14 cellular contexts compared by ENCODE assay signal in genomic region chrX:105975382-105975781, GRCh38.
DNase-seq lines count a peak whose midpoint lies in the region; ATAC-seq, FAIRE-seq and TF ChIP-seq lines count a peak whose summit lies in the region.
"Had no signal": no experiment of that assay in that cellular context is flagged by ENCODE, and none has a peak within 500 bp of the region (broad histone marks: within the 10 kb centered on the region; RNA-seq: fewer than 3 reads in every experiment).

No MANE protein-coding gene starts in this region.

- H3K27me3 Mint-ChIP-seq in astrocyte (ENCODE audit: low read depth, unreplicated experiment) (peaks cover 2% of the 10 kb centered on the region), type B pancreatic cell (no peaks in the 10 kb centered on the region)
- H3K27me3 Mint-ChIP-seq in activated CD4-positive, alpha-beta T cell treated with anti-CD3 and anti-CD28 coated beads for 36 hours, result no peaks in the 10 kb centered on the region
- H3K27me3 Mint-ChIP-seq: activated CD4-positive, alpha-beta T cell treated with anti-CD3 and anti-CD28 coated beads, Interleukin-2, amount 10 ng/mL, durations not matched to agents 24 days and 14 days had no signal

- H3K4me3 ChIP-seq in cardiac muscle cell, result no peak overlapping the region
- no peak overlapping the region for H3K4me3 ChIP-seq in astrocyte (ENCODE audit: insufficient read depth, low read depth, low read length)
- H3K4me3 ChIP-seq in kidney (ENCODE audit: low read length in 2 of 2), result no peak overlapping the region

- H3K36me3 Mint-ChIP-seq in astrocyte (ENCODE audit: low read depth, unreplicated experiment) (no peaks in the 10 kb centered on the region), type B pancreatic cell (no peaks in the 10 kb centered on the region)
- no peaks in the 10 kb centered on the region for H3K36me3 Mint-ChIP-seq in activated CD4-positive, alpha-beta T cell treated with anti-CD3 and anti-CD28 coated beads for 36 hours (ENCODE audit: low read depth)

- no peak overlapping the region for H3K27ac Mint-ChIP-seq in astrocyte (ENCODE audit: unreplicated experiment)
- no peak overlapping the region for H3K27ac Mint-ChIP-seq in type B pancreatic cell
- H3K27ac Mint-ChIP-seq in activated CD4-positive, alpha-beta T cell treated with anti-CD3 and anti-CD28 coated beads for 36 hours, result no peak overlapping the region
- H3K27ac Mint-ChIP-seq: activated CD4-positive, alpha-beta T cell treated with anti-CD3 and anti-CD28 coated beads, Interleukin-2, amount 10 ng/mL, durations not matched to agents 24 days and 14 days; activated naive CD4-positive, alpha-beta T cell treated with anti-CD3 and anti-CD28 coated beads for 36 hours had no signal

- peak; percentile 80 for FAIRE-seq in astrocyte (lab: Jason Lieb, UNC)
- peak; percentile 94 for FAIRE-seq in kidney (lab: Jason Lieb, UNC)

- peak; percentile 20 to 48 for DNase-seq in cardiac muscle cell (ENCODE audit: low read depth in 1 of 2, low spot score in 1 of 2)
- DNase-seq in Right ventricle myocardium superior, result no peak
- no peak for DNase-seq in astrocyte (ENCODE audit: low read depth)
- DNase-seq in kidney, result no peak
- no peak for DNase-seq in type B pancreatic cell (ENCODE audit: extremely low spot score, unreplicated experiment)
- no peak for DNase-seq in DMS79 treated with DMSO at 0.1 percent for 48 hours (lab: John Stamatoyannopoulos, UW)
- no peak for DNase-seq in activated CD4-positive, alpha-beta T cell treated with anti-CD3 and anti-CD28 coated beads for 36 hours
- DNase-seq in stimulated activated CD4-positive, alpha-beta T cell treated with anti-CD3 and anti-CD28 coated beads, Interleukin-1b, Interleukin-23, amount 100 ng/mL, for 48 hours, result no peak
- DNase-seq: activated CD4-positive, alpha-beta T cell treated with anti-CD3 and anti-CD28 coated beads, Interleukin-2, amount 10 ng/mL, durations not matched to agents 24 days and 14 days; activated naive CD4-positive, alpha-beta T cell treated with anti-CD3 and anti-CD28 coated beads for 36 hours; islet precursor cell; NCI-H2171 treated with DMSO at 0.1 percent for 48 hours; right cardiac atrium; SHP77 treated with DMSO at 0.1 percent for 48 hours had no signal

- intact Hi-C loops in Right ventricle myocardium superior (cut with DNase I), result loop anchor here (10.0 kb wide), 1 partner anchor 419 kb away; no protein-coding TSS in a partner anchor
- intact Hi-C loops in kidney (cut with DNase I), result no loop called here
- intact Hi-C loops in activated CD4-positive, alpha-beta T cell treated with anti-CD3 and anti-CD28 coated beads for 36 hours (cut with DNase I, micrococcal nuclease), result no loop called here

- CTCF ChIA-PET in activated CD4-positive, alpha-beta T cell treated with anti-CD3 and anti-CD28 coated beads for 36 hours (lab: Charles Lee), result no interaction called here

- no peak overlapping the region for H2AFZ ChIP-seq in astrocyte (ENCODE audit: low read depth, low read length)

- TF ChIP-seq CTCF in cardiac muscle cell (IDR thresholded peaks at IDR 0.05; ENCODE audit: low read depth, low read length) (peak; percentile 24), astrocyte (IDR thresholded peaks at IDR 0.05; ENCODE audit: insufficient read depth, low read depth, low read length) (no peak), kidney (IDR thresholded peaks at IDR 0.05; ENCODE audit: borderline replicate concordance, extremely low read depth, insufficient read depth) (no peak), type B pancreatic cell (conservative IDR thresholded peaks at IDR 0.05) (peak; percentile 57)

- no peaks in the 10 kb centered on the region for H4K20me1 ChIP-seq in astrocyte (ENCODE audit: insufficient read depth, low read length)

- H3K9me3 Mint-ChIP-seq in astrocyte (ENCODE audit: unreplicated experiment) (peaks cover 1% of the 10 kb centered on the region), type B pancreatic cell (peaks cover 6% of the 10 kb centered on the region)
- H3K9me3 Mint-ChIP-seq in activated CD4-positive, alpha-beta T cell treated with anti-CD3 and anti-CD28 coated beads for 36 hours (ENCODE audit: low read depth), result peaks cover 6% of the 10 kb centered on the region

- ATAC-seq in Right ventricle myocardium superior (ENCODE audit: poor library complexity), result no peak
- ATAC-seq in activated CD4-positive, alpha-beta T cell treated with anti-CD3 and anti-CD28 coated beads for 36 hours, result no peak
- ATAC-seq: right cardiac atrium had no signal

- no peaks in the 10 kb centered on the region for H3K27me3 ChIP-seq in cardiac muscle cell
- no peaks in the 10 kb centered on the region for H3K27me3 ChIP-seq in astrocyte (ENCODE audit: insufficient read depth, low read length)

- no peaks in the 10 kb centered on the region for H3K36me3 ChIP-seq in cardiac muscle cell
- H3K36me3 ChIP-seq in astrocyte (ENCODE audit: insufficient read depth, low read length), result no peaks in the 10 kb centered on the region
- no peaks in the 10 kb centered on the region for H3K36me3 ChIP-seq in kidney (ENCODE audit: control insufficient read depth in 1 of 2, insufficient read depth in 2 of 2, low read length in 2 of 2)

- H3K9me3 ChIP-seq in cardiac muscle cell (ENCODE audit: low read depth), result no peaks in the 10 kb centered on the region
- no peaks in the 10 kb centered on the region for H3K9me3 ChIP-seq in astrocyte (ENCODE audit: insufficient read depth, low read depth, low read length)
- H3K9me3 ChIP-seq in kidney (ENCODE audit: control insufficient read depth in 1 of 2, low read length in 2 of 2), result no peaks in the 10 kb centered on the region

- H3K4me2 ChIP-seq in astrocyte (ENCODE audit: low read length), result no peak overlapping the region

- H3K27ac ChIP-seq in cardiac muscle cell (no peak overlapping the region), astrocyte (ENCODE audit: low read depth, low read length) (no peak overlapping the region), kidney (ENCODE audit: low read depth in 2 of 2, low read length in 2 of 2) (no peak overlapping the region)

- H3K4me1 ChIP-seq in cardiac muscle cell (ENCODE audit: low read depth), result no peaks in the 10 kb centered on the region
- no peaks in the 10 kb centered on the region for H3K4me1 ChIP-seq in astrocyte (ENCODE audit: insufficient read depth, low read length)
- no peaks in the 10 kb centered on the region for H3K4me1 ChIP-seq in kidney (ENCODE audit: control insufficient read depth in 1 of 2, insufficient read depth in 1 of 2, low read depth in 1 of 2, low read length in 2 of 2)

- POLR2A ChIA-PET in activated CD4-positive, alpha-beta T cell treated with anti-CD3 and anti-CD28 coated beads for 36 hours (lab: Charles Lee), result no interaction called here

- H3K9ac ChIP-seq in astrocyte (ENCODE audit: low read length), result no peak overlapping the region
- H3K9ac ChIP-seq in kidney (ENCODE audit: low read length in 2 of 2), result no peak overlapping the region

- no peaks in the 10 kb centered on the region for H3K4me1 Mint-ChIP-seq in astrocyte (ENCODE audit: low read depth, unreplicated experiment)
- H3K4me1 Mint-ChIP-seq in type B pancreatic cell (ENCODE audit: unreplicated experiment), result no peaks in the 10 kb centered on the region
- H3K4me1 Mint-ChIP-seq in activated CD4-positive, alpha-beta T cell treated with anti-CD3 and anti-CD28 coated beads for 36 hours, result no peaks in the 10 kb centered on the region
- H3K4me1 Mint-ChIP-seq: activated CD4-positive, alpha-beta T cell treated with anti-CD3 and anti-CD28 coated beads, Interleukin-2, amount 10 ng/mL, durations not matched to agents 24 days and 14 days had no signal

- no peak overlapping the region for H3K4me3 Mint-ChIP-seq in astrocyte (ENCODE audit: unreplicated experiment)
- no peak overlapping the region for H3K4me3 Mint-ChIP-seq in type B pancreatic cell
- H3K4me3 Mint-ChIP-seq in activated CD4-positive, alpha-beta T cell treated with anti-CD3 and anti-CD28 coated beads for 36 hours, result no peak overlapping the region
- H3K4me3 Mint-ChIP-seq: activated CD4-positive, alpha-beta T cell treated with anti-CD3 and anti-CD28 coated beads, Interleukin-2, amount 10 ng/mL, durations not matched to agents 24 days and 14 days; activated naive CD4-positive, alpha-beta T cell treated with anti-CD3 and anti-CD28 coated beads for 36 hours had no signal

- no peaks in the 10 kb centered on the region for H3K79me2 ChIP-seq in astrocyte (ENCODE audit: insufficient read depth, low read length)

Comparison
In these comparisons a context has a peak if more than half of its experiments do, and no peak if none do; other contexts are left out.
1. DNase-seq: peak in cardiac muscle cell (2 of 2); none in Right ventricle myocardium superior (single experiment), astrocyte (single experiment), kidney (single experiment), type B pancreatic cell (single experiment), DMS79 treated with DMSO at 0.1 percent for 48 hours (single experiment), activated CD4-positive, alpha-beta T cell treated with anti-CD3 and anti-CD28 coated beads for 36 hours (single experiment) and stimulated activated CD4-positive, alpha-beta T cell treated with anti-CD3 and anti-CD28 coated beads, Interleukin-1b, Interleukin-23, amount 100 ng/mL, for 48 hours (single experiment).
2. CTCF ChIP-seq: peak in cardiac muscle cell (single experiment) and type B pancreatic cell (single experiment); none in astrocyte (single experiment) and kidney (single experiment).